ENCODE assay signal across 1 cellular context in the genomic region with DNA sequence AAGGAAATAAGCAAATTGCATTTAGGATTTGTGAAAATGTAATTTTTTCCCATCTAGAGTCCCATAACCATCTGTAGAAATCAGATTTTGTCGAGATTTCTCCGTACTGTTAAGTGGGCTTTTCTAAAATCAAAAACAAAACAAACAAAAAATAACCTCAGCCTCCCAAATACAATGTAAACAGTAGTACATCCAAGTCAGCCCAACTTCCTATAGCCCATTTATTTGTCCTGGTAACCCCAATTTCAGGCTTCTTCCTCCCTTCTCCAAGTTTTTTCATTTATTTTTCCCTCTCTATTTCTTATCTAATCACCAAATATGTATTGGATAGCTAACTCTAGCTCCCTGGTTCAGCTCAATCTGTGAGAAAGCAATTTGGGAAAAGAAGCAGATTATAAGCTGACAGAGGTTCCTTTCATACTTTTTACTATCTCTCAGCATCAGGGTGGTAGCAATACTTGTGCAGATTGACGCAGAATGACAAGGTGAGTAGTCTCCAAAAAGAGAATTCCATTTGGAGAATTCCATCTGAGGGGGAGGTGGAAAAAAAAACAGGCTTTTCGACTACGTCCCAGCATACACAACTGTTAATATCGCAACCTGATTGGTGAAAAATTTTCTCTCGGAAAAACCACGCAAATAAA.
TF ChIP-seq lines count a peak whose summit lies in the region.

No MANE protein-coding gene starts in this region.

TF ChIP-seq in H1, 55 proteins besides CTCF, POLR2A, EP300 and RAD21 (continued from another document):
- TF ChIP-seq, protein P1, sequence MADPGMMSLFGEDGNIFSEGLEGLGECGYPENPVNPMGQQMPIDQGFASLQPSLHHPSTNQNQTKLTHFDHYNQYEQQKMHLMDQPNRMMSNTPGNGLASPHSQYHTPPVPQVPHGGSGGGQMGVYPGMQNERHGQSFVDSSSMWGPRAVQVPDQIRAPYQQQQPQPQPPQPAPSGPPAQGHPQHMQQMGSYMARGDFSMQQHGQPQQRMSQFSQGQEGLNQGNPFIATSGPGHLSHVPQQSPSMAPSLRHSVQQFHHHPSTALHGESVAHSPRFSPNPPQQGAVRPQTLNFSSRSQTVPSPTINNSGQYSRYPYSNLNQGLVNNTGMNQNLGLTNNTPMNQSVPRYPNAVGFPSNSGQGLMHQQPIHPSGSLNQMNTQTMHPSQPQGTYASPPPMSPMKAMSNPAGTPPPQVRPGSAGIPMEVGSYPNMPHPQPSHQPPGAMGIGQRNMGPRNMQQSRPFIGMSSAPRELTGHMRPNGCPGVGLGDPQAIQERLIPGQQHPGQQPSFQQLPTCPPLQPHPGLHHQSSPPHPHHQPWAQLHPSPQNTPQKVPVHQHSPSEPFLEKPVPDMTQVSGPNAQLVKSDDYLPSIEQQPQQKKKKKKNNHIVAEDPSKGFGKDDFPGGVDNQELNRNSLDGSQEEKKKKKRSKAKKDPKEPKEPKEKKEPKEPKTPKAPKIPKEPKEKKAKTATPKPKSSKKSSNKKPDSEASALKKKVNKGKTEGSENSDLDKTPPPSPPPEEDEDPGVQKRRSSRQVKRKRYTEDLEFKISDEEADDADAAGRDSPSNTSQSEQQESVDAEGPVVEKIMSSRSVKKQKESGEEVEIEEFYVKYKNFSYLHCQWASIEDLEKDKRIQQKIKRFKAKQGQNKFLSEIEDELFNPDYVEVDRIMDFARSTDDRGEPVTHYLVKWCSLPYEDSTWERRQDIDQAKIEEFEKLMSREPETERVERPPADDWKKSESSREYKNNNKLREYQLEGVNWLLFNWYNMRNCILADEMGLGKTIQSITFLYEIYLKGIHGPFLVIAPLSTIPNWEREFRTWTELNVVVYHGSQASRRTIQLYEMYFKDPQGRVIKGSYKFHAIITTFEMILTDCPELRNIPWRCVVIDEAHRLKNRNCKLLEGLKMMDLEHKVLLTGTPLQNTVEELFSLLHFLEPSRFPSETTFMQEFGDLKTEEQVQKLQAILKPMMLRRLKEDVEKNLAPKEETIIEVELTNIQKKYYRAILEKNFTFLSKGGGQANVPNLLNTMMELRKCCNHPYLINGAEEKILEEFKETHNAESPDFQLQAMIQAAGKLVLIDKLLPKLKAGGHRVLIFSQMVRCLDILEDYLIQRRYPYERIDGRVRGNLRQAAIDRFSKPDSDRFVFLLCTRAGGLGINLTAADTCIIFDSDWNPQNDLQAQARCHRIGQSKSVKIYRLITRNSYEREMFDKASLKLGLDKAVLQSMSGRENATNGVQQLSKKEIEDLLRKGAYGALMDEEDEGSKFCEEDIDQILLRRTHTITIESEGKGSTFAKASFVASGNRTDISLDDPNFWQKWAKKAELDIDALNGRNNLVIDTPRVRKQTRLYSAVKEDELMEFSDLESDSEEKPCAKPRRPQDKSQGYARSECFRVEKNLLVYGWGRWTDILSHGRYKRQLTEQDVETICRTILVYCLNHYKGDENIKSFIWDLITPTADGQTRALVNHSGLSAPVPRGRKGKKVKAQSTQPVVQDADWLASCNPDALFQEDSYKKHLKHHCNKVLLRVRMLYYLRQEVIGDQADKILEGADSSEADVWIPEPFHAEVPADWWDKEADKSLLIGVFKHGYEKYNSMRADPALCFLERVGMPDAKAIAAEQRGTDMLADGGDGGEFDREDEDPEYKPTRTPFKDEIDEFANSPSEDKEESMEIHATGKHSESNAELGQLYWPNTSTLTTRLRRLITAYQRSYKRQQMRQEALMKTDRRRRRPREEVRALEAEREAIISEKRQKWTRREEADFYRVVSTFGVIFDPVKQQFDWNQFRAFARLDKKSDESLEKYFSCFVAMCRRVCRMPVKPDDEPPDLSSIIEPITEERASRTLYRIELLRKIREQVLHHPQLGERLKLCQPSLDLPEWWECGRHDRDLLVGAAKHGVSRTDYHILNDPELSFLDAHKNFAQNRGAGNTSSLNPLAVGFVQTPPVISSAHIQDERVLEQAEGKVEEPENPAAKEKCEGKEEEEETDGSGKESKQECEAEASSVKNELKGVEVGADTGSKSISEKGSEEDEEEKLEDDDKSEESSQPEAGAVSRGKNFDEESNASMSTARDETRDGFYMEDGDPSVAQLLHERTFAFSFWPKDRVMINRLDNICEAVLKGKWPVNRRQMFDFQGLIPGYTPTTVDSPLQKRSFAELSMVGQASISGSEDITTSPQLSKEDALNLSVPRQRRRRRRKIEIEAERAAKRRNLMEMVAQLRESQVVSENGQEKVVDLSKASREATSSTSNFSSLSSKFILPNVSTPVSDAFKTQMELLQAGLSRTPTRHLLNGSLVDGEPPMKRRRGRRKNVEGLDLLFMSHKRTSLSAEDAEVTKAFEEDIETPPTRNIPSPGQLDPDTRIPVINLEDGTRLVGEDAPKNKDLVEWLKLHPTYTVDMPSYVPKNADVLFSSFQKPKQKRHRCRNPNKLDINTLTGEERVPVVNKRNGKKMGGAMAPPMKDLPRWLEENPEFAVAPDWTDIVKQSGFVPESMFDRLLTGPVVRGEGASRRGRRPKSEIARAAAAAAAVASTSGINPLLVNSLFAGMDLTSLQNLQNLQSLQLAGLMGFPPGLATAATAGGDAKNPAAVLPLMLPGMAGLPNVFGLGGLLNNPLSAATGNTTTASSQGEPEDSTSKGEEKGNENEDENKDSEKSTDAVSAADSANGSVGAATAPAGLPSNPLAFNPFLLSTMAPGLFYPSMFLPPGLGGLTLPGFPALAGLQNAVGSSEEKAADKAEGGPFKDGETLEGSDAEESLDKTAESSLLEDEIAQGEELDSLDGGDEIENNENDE (IDR thresholded peaks at IDR 0.05; ENCODE audit: insufficient replicate concordance, low read length): peak; percentile 41
- no peak for TF ChIP-seq ZNF274 (IDR thresholded peaks at IDR 0.05; ENCODE audit: borderline replicate concordance, extremely low read depth, low read length)
- TF ChIP-seq MAFK (IDR thresholded peaks at IDR 0.05; ENCODE audit: low read depth, low read length): peak; percentile 16; the same call in 1 of the 2 replicates
